8 cellular contexts compared by ENCODE assay signal in genomic region chr6:45713981-45714685, GRCh38.
A peak's percentile ranks its signal among the peaks of the same experiment; 100 is the strongest.
DNase-seq lines count a peak whose midpoint lies in the region; ATAC-seq and TF ChIP-seq lines count a peak whose summit lies in the region.

No MANE protein-coding gene starts in this region.

- H3K4me2 ChIP-seq in Loucy (ENCODE audit: low read depth, low read length, poor library complexity, severe bottlenecking) (peak overlapping the region; percentile 52), neuronal stem cell (ENCODE audit: insufficient read depth, low read length, poor library complexity, severe bottlenecking) (no peak overlapping the region)

- no peaks in the 10 kb centered on the region for H3K79me2 ChIP-seq in Loucy (ENCODE audit: insufficient read depth, low read length)

- H3K4me3 ChIP-seq in Loucy (ENCODE audit: low read length, poor library complexity, severe bottlenecking) = no peak overlapping the region
- no peak overlapping the region for H3K4me3 ChIP-seq in neuronal stem cell (ENCODE audit: low read length in 2 of 2)
- peak overlapping the region in 9 of 59 donors; percentile 0 to 21 (median 13) for H3K4me3 ChIP-seq in dorsolateral prefrontal cortex
- no peak overlapping the region for H3K4me3 ChIP-seq in right atrium auricular region

- peak overlapping the region; percentile 65 for H3K27ac Mint-ChIP-seq in activated CD4-positive, alpha-beta T cell treated with anti-CD3 and anti-CD28 coated beads, Interleukin-2, amount 10 ng/mL, durations not matched to agents 7 days and 5 days
- H3K27ac Mint-ChIP-seq in activated naive CD8-positive, alpha-beta T cell treated with anti-CD3 and anti-CD28 coated beads for 36 hours = peak overlapping the region; percentile 74

- no peaks in the 10 kb centered on the region for H3K79me1 ChIP-seq in neuronal stem cell (ENCODE audit: low read depth, low read length)

- no peaks in the 10 kb centered on the region for H3K9me3 Mint-ChIP-seq in activated CD4-positive, alpha-beta T cell treated with anti-CD3 and anti-CD28 coated beads, Interleukin-2, amount 10 ng/mL, durations not matched to agents 7 days and 5 days
- no peaks in the 10 kb centered on the region for H3K9me3 Mint-ChIP-seq in activated naive CD8-positive, alpha-beta T cell treated with anti-CD3 and anti-CD28 coated beads for 36 hours

- H3K23ac ChIP-seq in neuronal stem cell (ENCODE audit: low read depth, low read length, poor library complexity) = no peak overlapping the region

- no peaks in the 10 kb centered on the region for H4K20me1 ChIP-seq in Loucy (ENCODE audit: insufficient read depth, low read length, poor library complexity, severe bottlenecking)

- H4K8ac ChIP-seq in neuronal stem cell (ENCODE audit: low read depth, low read length) = no peak overlapping the region

- H3K36me3 ChIP-seq in Loucy (ENCODE audit: insufficient read depth, low read length) (no peaks in the 10 kb centered on the region), neuronal stem cell (replicated peaks in 1 of 2; ENCODE audit: control insufficient read depth in 2 of 2, insufficient read depth in 2 of 2, low read length in 2 of 2) (no peaks in the 10 kb centered on the region), right atrium auricular region (no peaks in the 10 kb centered on the region)

- no peaks in the 10 kb centered on the region for H3F3A ChIP-seq in Loucy (ENCODE audit: low read depth)

- no peak overlapping the region for H2BK5ac ChIP-seq in neuronal stem cell (ENCODE audit: low read length)

- no peak for DNase-seq in activated CD4-positive, alpha-beta T cell treated with anti-CD3 and anti-CD28 coated beads, Interleukin-2, amount 10 ng/mL, durations not matched to agents 7 days and 5 days
- DNase-seq in activated CD4-positive, alpha-beta T cell treated with anti-CD3 and anti-CD28 coated beads, Interleukin-2, amount 50 U/mL, for 4 hours = no peak
- no peak for DNase-seq in activated naive CD8-positive, alpha-beta T cell treated with anti-CD3 and anti-CD28 coated beads for 36 hours
- no peak for DNase-seq in neuronal stem cell (ENCODE audit: low spot score)
- no peak for DNase-seq in dorsolateral prefrontal cortex
- no peak for DNase-seq in left colon
- DNase-seq in right atrium auricular region (ENCODE audit: low spot score) = no peak

- H3K14ac ChIP-seq in neuronal stem cell (ENCODE audit: low read length) = peak overlapping the region; percentile 78

- H3K27ac ChIP-seq in neuronal stem cell (replicated peaks; ENCODE audit: low read length) = no peak overlapping the region
- H3K27ac ChIP-seq in dorsolateral prefrontal cortex = peak overlapping the region in 5 of 59 donors; percentile 12 to 57 (median 39)
- H3K27ac ChIP-seq in right atrium auricular region = no peak overlapping the region

- peak overlapping the region; percentile 78 for H3K18ac ChIP-seq in neuronal stem cell (ENCODE audit: low read length)

- no peak overlapping the region for H2BK12ac ChIP-seq in neuronal stem cell (ENCODE audit: low read length)

- WGBS in neuronal stem cell (ENCODE audit: extremely low coverage in 2 of 2, insufficient read length in 2 of 2, insufficient replicate concordance in 1 of 2), 2 donors = no CpG with 5 or more reads among the region's 11 CpGs

- H3K9me2 ChIP-seq in Loucy (replicated peaks; ENCODE audit: low read depth, low read length) = no peaks in the 10 kb centered on the region

- intact Hi-C loops in dorsolateral prefrontal cortex (cut with DNase I) (loop anchor here (1.0 to 10.0 kb wide), 5 partner anchors 211 to 1239 kb away; no protein-coding TSS in a partner anchor), left colon (cut with DNase I, micrococcal nuclease) (loop anchor here in 1 of 2 donors (5.0 to 10.0 kb wide), 4 partner anchors 129 to 1229 kb away; no protein-coding TSS in a partner anchor)

- H3K36me3 Mint-ChIP-seq in activated CD4-positive, alpha-beta T cell treated with anti-CD3 and anti-CD28 coated beads, Interleukin-2, amount 10 ng/mL, durations not matched to agents 7 days and 5 days (ENCODE audit: low read depth) = no peaks in the 10 kb centered on the region
- H3K36me3 Mint-ChIP-seq in activated naive CD8-positive, alpha-beta T cell treated with anti-CD3 and anti-CD28 coated beads for 36 hours = no peaks in the 10 kb centered on the region

- H3K27me3 ChIP-seq in Loucy (ENCODE audit: insufficient read depth, low read length, poor library complexity, severe bottlenecking) = no peaks in the 10 kb centered on the region
- H3K27me3 ChIP-seq in neuronal stem cell (ENCODE audit: control insufficient read depth in 3 of 3, insufficient read depth in 3 of 3, low read depth in 1 of 3, low read length in 3 of 3) = no peaks in the 10 kb centered on the region
- peaks cover 0 to 8% (median 0%) of the 10 kb centered on the region in 45 donors for H3K27me3 ChIP-seq in dorsolateral prefrontal cortex
- H3K27me3 ChIP-seq in right atrium auricular region = no peaks in the 10 kb centered on the region

- ATAC-seq in left colon = no peak

- POLR2A ChIA-PET in activated CD4-positive, alpha-beta T cell treated with anti-CD3 and anti-CD28 coated beads, Interleukin-2, amount 10 ng/mL, durations not matched to agents 7 days and 5 days (lab: Charles Lee) = interaction anchor here (0.6 kb wide), 2 partner anchors 252 to 638 kb away, joined by 3 read pairs; no protein-coding TSS in a partner anchor

- H2BK120ac ChIP-seq in neuronal stem cell (ENCODE audit: low read depth, low read length) = no peak overlapping the region

- TF ChIP-seq CTCF in Loucy (conservative IDR thresholded peaks at IDR 0.05; ENCODE audit: low read length) (no peak), dorsolateral prefrontal cortex (IDR thresholded peaks at IDR 0.05 in 54 of 56, conservative IDR thresholded peaks at IDR 0.05 in 2 of 56; ENCODE audit: low read depth in 1 of 56, partially characterized antibody in 56 of 56) (no peak), right atrium auricular region (IDR thresholded peaks at IDR 0.05) (no peak)

- peaks cover 31% of the 10 kb centered on the region for H3K4me1 ChIP-seq in Loucy (ENCODE audit: insufficient read depth, low read length, poor library complexity, severe bottlenecking)
- peaks cover 2 to 6% of the 10 kb centered on the region in 2 donors for H3K4me1 ChIP-seq in neuronal stem cell (ENCODE audit: control insufficient read depth in 2 of 2, insufficient read depth in 1 of 2, low read depth in 1 of 2, low read length in 2 of 2)
- H3K4me1 ChIP-seq in right atrium auricular region = no peaks in the 10 kb centered on the region

- no peak overlapping the region for H4K91ac ChIP-seq in neuronal stem cell (ENCODE audit: low read depth, low read length, poor library complexity)

- peak overlapping the region; percentile 4 for H2BK15ac ChIP-seq in neuronal stem cell (ENCODE audit: low read length)

- no peaks in the 10 kb centered on the region for H3K27me3 Mint-ChIP-seq in activated CD4-positive, alpha-beta T cell treated with anti-CD3 and anti-CD28 coated beads, Interleukin-2, amount 10 ng/mL, durations not matched to agents 7 days and 5 days
- peaks cover 3% of the 10 kb centered on the region for H3K27me3 Mint-ChIP-seq in activated naive CD8-positive, alpha-beta T cell treated with anti-CD3 and anti-CD28 coated beads for 36 hours

- H3K4ac ChIP-seq in neuronal stem cell (ENCODE audit: low read length) = no peak overlapping the region

- H3K4me3 Mint-ChIP-seq in activated CD4-positive, alpha-beta T cell treated with anti-CD3 and anti-CD28 coated beads, Interleukin-2, amount 10 ng/mL, durations not matched to agents 7 days and 5 days = no peak overlapping the region
- H3K4me3 Mint-ChIP-seq in activated naive CD8-positive, alpha-beta T cell treated with anti-CD3 and anti-CD28 coated beads for 36 hours = peak overlapping the region; percentile 24

- H3K9ac ChIP-seq in Loucy (ENCODE audit: low read depth, low read length, poor library complexity, severe bottlenecking) (peak overlapping the region; percentile 15), neuronal stem cell (ENCODE audit: low read depth, low read length, poor library complexity) (no peak overlapping the region)

- H2AFZ ChIP-seq in Loucy (ENCODE audit: low read length) (0 out of 2 replicates have a peak overlapping the region, but pooled peaks have one; percentile 5), neuronal stem cell (ENCODE audit: low read length) (peak overlapping the region; percentile 87)

- H3K4me1 Mint-ChIP-seq in activated CD4-positive, alpha-beta T cell treated with anti-CD3 and anti-CD28 coated beads, Interleukin-2, amount 10 ng/mL, durations not matched to agents 7 days and 5 days = peaks cover 56% of the 10 kb centered on the region
- peaks cover 47% of the 10 kb centered on the region for H3K4me1 Mint-ChIP-seq in activated naive CD8-positive, alpha-beta T cell treated with anti-CD3 and anti-CD28 coated beads for 36 hours

- CTCF ChIA-PET in activated CD4-positive, alpha-beta T cell treated with anti-CD3 and anti-CD28 coated beads, Interleukin-2, amount 10 ng/mL, durations not matched to agents 7 days and 5 days (lab: Charles Lee) = interaction anchor here (0.6 to 1.8 kb wide), 33 partner anchors 9 to 1246 kb away, joined by 3 to 8 read pairs (median 3); partner anchors contain the start of gene SUPT3H

- H2AK5ac ChIP-seq in neuronal stem cell (ENCODE audit: low read depth, low read length) = no peak overlapping the region

- no peaks in the 10 kb centered on the region for H3K9me3 ChIP-seq in Loucy (ENCODE audit: insufficient read depth, low read depth, low read length)
- no peaks in the 10 kb centered on the region for H3K9me3 ChIP-seq in neuronal stem cell (replicated peaks in 1 of 2; ENCODE audit: control insufficient read depth in 2 of 2, insufficient read depth in 1 of 2, low read depth in 1 of 2, low read length in 2 of 2)
- H3K9me3 ChIP-seq in right atrium auricular region = no peaks in the 10 kb centered on the region
